ENCODE assay signal across 18 cellular contexts in the genomic region with DNA sequence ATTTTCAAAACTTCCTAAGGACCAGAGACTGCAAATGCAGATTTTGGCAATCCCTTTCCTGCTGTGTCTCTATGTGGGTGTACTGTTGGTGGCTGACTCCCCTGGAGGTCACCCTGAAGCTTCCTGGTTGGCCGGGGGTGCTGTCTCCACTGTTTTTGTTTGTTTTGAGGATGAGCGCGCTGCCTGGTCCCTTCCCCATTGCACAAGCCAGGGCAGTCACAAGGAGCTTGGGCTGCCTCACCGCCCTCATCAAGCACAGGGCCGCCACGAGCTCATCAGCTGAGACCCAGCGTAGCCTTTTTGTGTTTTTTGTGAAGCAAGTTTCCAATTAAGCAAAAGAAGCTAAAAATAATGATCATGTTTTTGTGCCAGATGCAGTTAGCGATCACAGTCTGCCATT. TPM values are rescaled to one million over a fixed set of nuclear protein-coding genes. Genes with fewer than 3 reads are reported as not detected.
DNase-seq lines count a peak whose midpoint lies in the region; ATAC-seq, FAIRE-seq and TF ChIP-seq lines count a peak whose summit lies in the region.
"Had no signal": no experiment of that assay in that cellular context is flagged by ENCODE, and none has a peak within 500 bp of the region (broad histone marks: within the 10 kb centered on the region; RNA-seq: fewer than 3 reads in every experiment).

No MANE protein-coding gene starts in this region.

- BruUV-seq in HepG2 (replicated peaks; lab: Mats Ljungman, UMichigan) = no TSS peak

- H3K36me3 Mint-ChIP-seq in activated T-cell treated with anti-CD3 and anti-CD28 coated beads, Interleukin-2, amount 50 U/mL, for 72 hours (ENCODE audit: insufficient read depth in 2 of 2) = no peaks in the 10 kb centered on the region
- H3K36me3 Mint-ChIP-seq in activated T-cell treated with anti-CD3 and anti-CD28 coated beads, Interleukin-2, amount 50 U/mL, for 4 hours (ENCODE audit: insufficient read depth) = peaks cover 16% of the 10 kb centered on the region

- TF ChIP-seq POLR2A in HepG2 (IDR thresholded peaks at IDR 0.05; ENCODE audit: insufficient read depth in 1 of 2, low read depth in 2 of 2, low read length in 2 of 2) = no peak

- CTCF ChIA-PET in HepG2 (lab: Yijun Ruan, JAX; ENCODE audit: low intra/inter-chr PET ratio, low total read pairs) = no interaction called here

- H3K4me3 Mint-ChIP-seq in activated T-cell treated with anti-CD3 and anti-CD28 coated beads, Interleukin-2, amount 50 U/mL, for 72 hours = no peak overlapping the region
- H3K4me3 Mint-ChIP-seq in activated T-cell treated with anti-CD3 and anti-CD28 coated beads, Interleukin-2, amount 50 U/mL, for 4 hours = no peak overlapping the region
- H3K4me3 Mint-ChIP-seq: B cell had no signal

- no peak for DNase-seq in activated T-cell treated with anti-CD3 and anti-CD28 coated beads, Interleukin-2, amount 50 U/mL, for 72 hours
- DNase-seq in activated T-cell treated with anti-CD3 and anti-CD28 coated beads, Interleukin-2, amount 50 U/mL, for 4 hours = no peak
- peak; percentile 19 for DNase-seq in HepG2 (ENCODE audit: low spot score)
- no peak for DNase-seq in aorta
- DNase-seq: activated CD4-positive, alpha-beta T cell treated with anti-CD3 and anti-CD28 coated beads, Interleukin-2, amount 50 U/mL, for 1 hour; dermis blood vessel endothelial cell; foreskin keratinocyte; NCI-H1436; T-helper 2 cell had no signal

- no peaks in the 10 kb centered on the region for H3K4me1 Mint-ChIP-seq in activated T-cell treated with anti-CD3 and anti-CD28 coated beads, Interleukin-2, amount 50 U/mL, for 72 hours (ENCODE audit: low read depth)
- no peaks in the 10 kb centered on the region for H3K4me1 Mint-ChIP-seq in activated T-cell treated with anti-CD3 and anti-CD28 coated beads, Interleukin-2, amount 50 U/mL, for 4 hours (ENCODE audit: low read depth)
- H3K4me1 Mint-ChIP-seq: B cell had no signal

- H3K9me3 Mint-ChIP-seq in activated T-cell treated with anti-CD3 and anti-CD28 coated beads, Interleukin-2, amount 50 U/mL, for 72 hours = no peaks in the 10 kb centered on the region
- H3K9me3 Mint-ChIP-seq in activated T-cell treated with anti-CD3 and anti-CD28 coated beads, Interleukin-2, amount 50 U/mL, for 4 hours = no peaks in the 10 kb centered on the region
- H3K9me3 Mint-ChIP-seq: activated T-helper 2 cell treated with anti-CD3 and anti-CD28 coated beads, Interferon-gamma antibody, Interleukin-2, Interleukin-4, amounts not matched to agents 10 μg/mL and 5 μg/mL and 100 μg/mL, durations not matched to agents 14 hours and 24 hours and 36 hours had no signal

- no peak for FAIRE-seq in HepG2 (lab: Jason Lieb, UNC)

- H3K27ac Mint-ChIP-seq in activated T-cell treated with anti-CD3 and anti-CD28 coated beads, Interleukin-2, amount 50 U/mL, for 72 hours = peak overlapping the region; percentile 27
- H3K27ac Mint-ChIP-seq: activated T-helper 2 cell treated with anti-CD3 and anti-CD28 coated beads, Interferon-gamma antibody, Interleukin-2, Interleukin-4, amounts not matched to agents 10 μg/mL and 5 μg/mL and 100 μg/mL, durations not matched to agents 14 hours and 24 hours and 36 hours; B cell had no signal

- TF ChIP-seq CTCF in HepG2 (CRISPR knock-in tag; IDR thresholded peaks at IDR 0.05) = no peak

- H3K9ac ChIP-seq in HepG2 (ENCODE audit: insufficient read depth, low read depth, low read length) = no peak overlapping the region

- no peaks in the 10 kb centered on the region for H3K9me3 ChIP-seq in HepG2 (ENCODE audit: low read length)
- no peaks in the 10 kb centered on the region for H3K9me3 ChIP-seq in aorta (ENCODE audit: control insufficient read depth, low read length)
- H3K9me3 ChIP-seq: ascending aorta had no signal

- H3K4me1 ChIP-seq in HepG2 (ENCODE audit: insufficient read depth, low read length) (peaks cover 36% of the 10 kb centered on the region), aorta (ENCODE audit: control insufficient read depth in 1 of 2, insufficient read depth in 2 of 2, low read length in 2 of 2) (no peaks in the 10 kb centered on the region)
- H3K4me1 ChIP-seq: ascending aorta, foreskin keratinocyte had no signal

- WGBS in HepG2 (ENCODE audit: low lambda C conversion rate) = 68% methylated on average over 8 of the region's 8 CpGs
- WGBS in aorta, 2 donors = 86 to 90% methylated on average over 8 of the region's 8 CpGs

- H4K20me1 ChIP-seq in HepG2 (ENCODE audit: insufficient read depth, low read length) = no peaks in the 10 kb centered on the region

- no peak for ATAC-seq in activated T-cell treated with anti-CD3 and anti-CD28 coated beads, Interleukin-2, amount 50 U/mL, for 72 hours (replicated peaks in 1 of 2)
- no peak for ATAC-seq in activated T-cell treated with anti-CD3 and anti-CD28 coated beads, Interleukin-2, amount 50 U/mL, for 4 hours
- peak; percentile 17; the same call in 2 of the 3 replicates for ATAC-seq in HepG2
- peak; percentile 59 for ATAC-seq in aorta (ENCODE audit: low FRiP score)
- no peak for ATAC-seq in GM21367 (IDR thresholded peaks at IDR 0.05; ENCODE audit: unreplicated experiment)
- ATAC-seq in HG02571 (IDR thresholded peaks at IDR 0.05; ENCODE audit: unreplicated experiment) = no peak
- no peak for ATAC-seq in HG03139 (IDR thresholded peaks at IDR 0.05; ENCODE audit: unreplicated experiment)
- ATAC-seq: foreskin keratinocyte had no signal

- no peak for TF ChIP-seq RAD21 in HepG2 (CRISPR knock-in tag; IDR thresholded peaks at IDR 0.05)

- intact Hi-C loops in HepG2 (cut with micrococcal nuclease; ENCODE audit: unreplicated experiment) = no loop called here
- intact Hi-C loops in aorta (cut with DNase I) = no loop called here

- TF ChIP-seq EP300 in HepG2 (IDR thresholded peaks at IDR 0.05; ENCODE audit: low read depth in 2 of 2, low read length in 2 of 2) (no peak), HepG2 (CRISPR knock-in tag; IDR thresholded peaks at IDR 0.05; ENCODE audit: borderline replicate concordance) (no peak)

- H2AFZ ChIP-seq in HepG2 (ENCODE audit: low read length) = no peak overlapping the region

- in situ Hi-C loops in HepG2 (cut with HindIII; ENCODE audit: extremely low pct_ligation_motif_present, low pct_unique_long_range_greater_than_20kb) = loop anchor here (25.0 kb wide), 1 partner anchor 868 kb away; no protein-coding TSS in a partner anchor

- H3K36me3 ChIP-seq in HepG2 (replicated peaks in 1 of 2; ENCODE audit: control insufficient read depth in 1 of 2, insufficient read depth in 2 of 2, low read length in 2 of 2) (peaks cover 7% of the 10 kb centered on the region in 2 experiments; a peak in 4 of 5 replicates), aorta (ENCODE audit: control insufficient read depth in 1 of 2, insufficient read depth in 2 of 2, low read length in 1 of 2) (no peaks in the 10 kb centered on the region)

- H3K4me2 ChIP-seq in HepG2 (ENCODE audit: low read depth, low read length) = no peak overlapping the region

- H3K27ac ChIP-seq in cingulate gyrus (ENCODE audit: low read depth, low read length) = peak overlapping the region; percentile 71
- H3K27ac ChIP-seq in HepG2 (ENCODE audit: extremely low read length, insufficient read depth, low read length) = no peak overlapping the region
- no peak overlapping the region for H3K27ac ChIP-seq in aorta (ENCODE audit: low read depth in 1 of 2, low read length in 2 of 2)
- H3K27ac ChIP-seq: ascending aorta, foreskin keratinocyte, RWPE1, tibial nerve had no signal

- POLR2A ChIA-PET in HepG2 (lab: Yijun Ruan, JAX) = interaction anchor here (1.1 kb wide), 1 partner anchor 13 kb away, joined by 3 read pairs; no protein-coding TSS in a partner anchor

- no peaks in the 10 kb centered on the region for H3K27me3 Mint-ChIP-seq in activated T-cell treated with anti-CD3 and anti-CD28 coated beads, Interleukin-2, amount 50 U/mL, for 72 hours (ENCODE audit: low read depth)
- H3K27me3 Mint-ChIP-seq in activated T-cell treated with anti-CD3 and anti-CD28 coated beads, Interleukin-2, amount 50 U/mL, for 4 hours (ENCODE audit: low read depth) = no peaks in the 10 kb centered on the region
- H3K27me3 Mint-ChIP-seq: B cell had no signal

- no peak overlapping the region for H3K4me3 ChIP-seq in HepG2 (replicated peaks in 1 of 3; ENCODE audit: insufficient read depth in 1 of 3, low read depth in 2 of 3, low read length in 3 of 3)
- H3K4me3 ChIP-seq in aorta (ENCODE audit: low read length in 2 of 2) = no peak overlapping the region
- H3K4me3 ChIP-seq: ascending aorta, tibial nerve had no signal

- H3K27me3 ChIP-seq in HepG2 (ENCODE audit: control insufficient read depth in 1 of 2, insufficient read depth in 2 of 2, low read length in 2 of 2) (no peaks in the 10 kb centered on the region; a peak in 1 of 5 replicates), aorta (ENCODE audit: control insufficient read depth in 1 of 2, insufficient read depth in 2 of 2, low read length in 1 of 2) (no peaks in the 10 kb centered on the region)
- H3K27me3 ChIP-seq: ascending aorta, foreskin keratinocyte, tibial nerve had no signal

- no peaks in the 10 kb centered on the region for H3K79me2 ChIP-seq in HepG2 (ENCODE audit: insufficient read depth, low read length)

RNA-seq across cellular contexts. Expression of a gene that starts 57.9 kb away (rescaled TPM):
- total RNA-seq in activated T-cell treated with anti-CD3 and anti-CD28 coated beads, Interleukin-2, amount 50 U/mL, for 72 hours = 10 to 100 TPM in 1 of 2 donors, 1 to 10 TPM in 1; 9.5 to 15.4 TPM
- 1 to 10 TPM; 2.9 to 4.1 (median 3.9) TPM for total RNA-seq in activated T-cell treated with anti-CD3 and anti-CD28 coated beads, Interleukin-2, amount 50 U/mL, for 4 hours
- total RNA-seq in HepG2 (2016; rRNA removed; fragmentation: Illumina TruSeq; extraction: Trizol) (1.6 and 1.9 TPM in 2 replicates), aorta (1 to 10 TPM; 4.4 to 5.3 TPM)
- 0.88 and 1.9 TPM in 2 replicates for total RNA-seq in HepG2 (2016; cell fraction: cytosol; rRNA removed; fragmentation: Illumina TruSeq; extraction: Trizol; ENCODE audit: low read depth)
- total RNA-seq in HepG2 (2016; cell fraction: insoluble cytoplasmic fraction; rRNA removed; fragmentation: Illumina TruSeq; extraction: Trizol) = 1.3 and 1.8 TPM in 2 replicates
- 2.3 and 2.4 TPM in 2 replicates for total RNA-seq in HepG2 (2016; cell fraction: membrane; rRNA removed; fragmentation: Illumina TruSeq; extraction: Trizol)
- 0.56 and 0.93 TPM in 2 replicates for total RNA-seq in HepG2 (2016; cell fraction: nucleus; rRNA removed; fragmentation: Illumina TruSeq; extraction: Trizol)
- polyA plus RNA-seq in HepG2 (2011; rRNA removed) (1.7 and 2.3 TPM in 2 replicates), aorta (1 to 10 TPM in 1 of 2 donors, under 1 TPM in 1; 0.75 to 1.2 TPM)
- 1.2 and 1.3 TPM in 2 replicates for polyA plus RNA-seq in HepG2 (2011; cell fraction: cytosol; rRNA removed)
- polyA plus RNA-seq in HepG2 (2011; cell fraction: nucleus; rRNA removed) = 0.69 and 0.97 TPM in 2 replicates
- polyA plus RNA-seq in HepG2 (2012) = 2.7 and 6.4 TPM in 2 replicates
- 1.9 and 2.4 TPM in 2 replicates for polyA plus RNA-seq in HepG2 (2016; cell fraction: cytosol; fragmentation: Illumina TruSeq; extraction: Trizol; ENCODE audit: low read depth)
- polyA plus RNA-seq in HepG2 (2016; cell fraction: insoluble cytoplasmic fraction; fragmentation: Illumina TruSeq; extraction: Trizol; ENCODE audit: low read depth) = 1.7 and 2.2 TPM in 2 replicates
- 2.2 and 3.9 TPM in 2 replicates for polyA plus RNA-seq in HepG2 (2016; cell fraction: membrane; fragmentation: Illumina TruSeq; extraction: Trizol; ENCODE audit: low read depth)
- 0.39 and 0.98 TPM in 2 replicates for polyA plus RNA-seq in HepG2 (2016; cell fraction: nucleus; fragmentation: Illumina TruSeq; extraction: Trizol; ENCODE audit: insufficient read depth, low read depth)
- polyA minus RNA-seq in HepG2 (2011; rRNA and poly(A)+ RNA removed; ENCODE audit: low replicate concordance) = 0.33 and 0.34 TPM in 2 replicates
- 0.18 and 0.40 TPM in 2 replicates for polyA minus RNA-seq in HepG2 (2011; cell fraction: cytosol; rRNA and poly(A)+ RNA removed)
- polyA minus RNA-seq in HepG2 (2011; cell fraction: nucleus; rRNA and poly(A)+ RNA removed) = 1.8 and 2.5 TPM in 2 replicates

Comparison
In these comparisons a context has a peak if more than half of its experiments do, and no peak if none do; other contexts are left out.
1. ATAC-seq: peak in HepG2 (single experiment) and aorta (single experiment); none in activated T-cell treated with anti-CD3 and anti-CD28 coated beads, Interleukin-2, amount 50 U/mL, for 72 hours (0 of 2), activated T-cell treated with anti-CD3 and anti-CD28 coated beads, Interleukin-2, amount 50 U/mL, for 4 hours (0 of 2), GM21367 (single experiment), HG02571 (single experiment) and HG03139 (single experiment).